ENCODE assay signal across 16 cellular contexts in the genomic region with DNA sequence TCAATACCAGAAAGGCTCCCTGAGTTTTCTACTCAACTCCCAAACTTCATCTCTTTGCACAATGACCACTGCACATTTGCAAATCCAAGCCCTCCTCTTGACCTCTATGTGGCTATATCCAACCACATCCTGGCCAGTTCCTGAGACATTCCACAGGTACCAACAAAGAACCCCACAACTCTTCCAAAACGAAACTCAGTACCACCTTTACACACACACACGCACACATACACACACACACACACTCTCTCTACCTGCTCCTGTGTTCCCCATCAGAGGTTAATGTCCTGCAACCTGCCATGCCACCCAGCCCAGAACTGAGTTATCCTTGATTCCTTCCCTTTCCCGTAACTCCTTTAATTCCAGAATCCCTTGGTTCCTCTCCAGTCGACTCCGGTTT.
"Had no signal": no experiment of that assay in that cellular context is flagged by ENCODE, and none has a peak within 500 bp of the region (broad histone marks: within the 10 kb centered on the region; RNA-seq: fewer than 3 reads in every experiment).

No MANE protein-coding gene starts in this region.

- H3K27ac ChIP-seq: pancreas, stomach, testis had no signal

- H3K36me3 ChIP-seq: pancreas, stomach had no signal

- H3K27me3 ChIP-seq: pancreas, stomach, testis had no signal

- H3K4me3 Mint-ChIP-seq: activated CD8-positive, alpha-beta memory T cell treated with anti-CD3 and anti-CD28 coated beads, Interleukin-2, amount 10 ng/mL, durations not matched to agents 7 days and 5 days; activated naive CD8-positive, alpha-beta T cell; activated T-cell treated with anti-CD3 and anti-CD28 coated beads, Interleukin-2, amount 50 U/mL, for 24 hours had no signal

- DNase-seq: activated CD4-positive, alpha-beta T cell treated with anti-CD3 and anti-CD28 coated beads for 1 hour; activated CD4-positive, alpha-beta T cell treated with anti-CD3 and anti-CD28 coated beads, Interleukin-2, amount 50 U/mL, for 4 hours; activated CD8-positive, alpha-beta memory T cell treated with anti-CD3 and anti-CD28 coated beads, Interleukin-2, amount 10 ng/mL, durations not matched to agents 7 days and 5 days; activated effector memory CD4-positive, alpha-beta T cell treated with anti-CD3 and anti-CD28 coated beads, Interleukin-2, amount 50 U/mL, for 16 hours; activated T-cell treated with anti-CD3 and anti-CD28 coated beads, Interleukin-2, amount 50 U/mL, for 24 hours; amniotic stem cell; hippocampal formation; pancreas; retina; stimulated activated CD4-positive, alpha-beta T cell treated with anti-CD3 and anti-CD28 coated beads, Interleukin-15, amount 100 ng/mL, for 24 hours; stimulated activated CD4-positive, alpha-beta T cell treated with anti-CD3 and anti-CD28 coated beads, Interleukin-4, amount 100 ng/mL, for 1 hour; stomach; testis had no signal

- FAIRE-seq: colon, pancreas had no signal

- H3K27ac Mint-ChIP-seq: activated CD8-positive, alpha-beta memory T cell treated with anti-CD3 and anti-CD28 coated beads, Interleukin-2, amount 10 ng/mL, durations not matched to agents 7 days and 5 days; activated naive CD8-positive, alpha-beta T cell; activated T-cell treated with anti-CD3 and anti-CD28 coated beads, Interleukin-2, amount 50 U/mL, for 24 hours had no signal

- H3K27me3 Mint-ChIP-seq: activated CD8-positive, alpha-beta memory T cell treated with anti-CD3 and anti-CD28 coated beads, Interleukin-2, amount 10 ng/mL, durations not matched to agents 7 days and 5 days; activated naive CD8-positive, alpha-beta T cell; activated T-cell treated with anti-CD3 and anti-CD28 coated beads, Interleukin-2, amount 50 U/mL, for 24 hours had no signal

- ATAC-seq: activated CD8-positive, alpha-beta memory T cell treated with anti-CD3 and anti-CD28 coated beads, Interleukin-2, amount 10 ng/mL, durations not matched to agents 7 days and 5 days; left lobe of liver; pancreas had no signal

- H3K4me1 Mint-ChIP-seq: activated CD8-positive, alpha-beta memory T cell treated with anti-CD3 and anti-CD28 coated beads, Interleukin-2, amount 10 ng/mL, durations not matched to agents 7 days and 5 days had no signal

- H3K9me3 ChIP-seq: pancreas, stomach, testis had no signal

- H3K4me1 ChIP-seq: testis had no signal

- H3K4me3 ChIP-seq: pancreas, stomach, testis had no signal
